Comparison of ENCODE assay signal across 9 cellular contexts in the genomic region with DNA sequence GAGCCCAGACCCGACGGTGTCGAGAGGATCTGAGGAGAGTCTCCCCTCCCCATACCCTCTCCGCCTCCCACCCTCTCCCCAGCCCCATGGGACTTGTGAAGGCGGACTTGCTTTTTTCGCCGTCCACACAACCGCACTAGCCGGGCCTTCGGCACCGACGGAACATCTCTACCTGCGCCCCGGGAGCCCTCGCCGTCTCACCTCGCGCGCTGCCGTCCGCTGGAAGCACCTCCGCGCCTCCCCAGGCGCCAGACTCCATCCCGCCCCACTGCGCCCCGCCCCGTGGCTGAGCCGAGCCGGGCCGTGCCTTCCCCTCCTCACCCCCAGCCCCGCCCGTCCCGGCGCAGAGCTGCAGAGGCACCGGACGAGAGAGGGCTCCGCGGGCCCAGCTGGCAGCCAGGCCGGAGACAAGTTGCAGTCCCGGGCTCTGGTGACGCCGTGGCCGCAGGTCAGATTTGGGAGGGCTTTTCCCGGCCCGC. TPM values are rescaled to one million over a fixed set of nuclear protein-coding genes. Genes with fewer than 3 reads are reported as not detected.
DNase-seq lines count a peak whose midpoint lies in the region; ATAC-seq and TF ChIP-seq lines count a peak whose summit lies in the region.
"Had no signal": no experiment of that assay in that cellular context is flagged by ENCODE, and none has a peak within 500 bp of the region (broad histone marks: within the 10 kb centered on the region; RNA-seq: fewer than 3 reads in every experiment).

TSS of gene DUOX1 (plus strand) at position 344 of the 479 bp plus-strand sequence. CDS start 1,973 bp downstream, outside the sequence.
A gene with protein sequence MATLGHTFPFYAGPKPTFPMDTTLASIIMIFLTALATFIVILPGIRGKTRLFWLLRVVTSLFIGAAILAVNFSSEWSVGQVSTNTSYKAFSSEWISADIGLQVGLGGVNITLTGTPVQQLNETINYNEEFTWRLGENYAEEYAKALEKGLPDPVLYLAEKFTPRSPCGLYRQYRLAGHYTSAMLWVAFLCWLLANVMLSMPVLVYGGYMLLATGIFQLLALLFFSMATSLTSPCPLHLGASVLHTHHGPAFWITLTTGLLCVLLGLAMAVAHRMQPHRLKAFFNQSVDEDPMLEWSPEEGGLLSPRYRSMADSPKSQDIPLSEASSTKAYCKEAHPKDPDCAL (minus strand): TSS at position 229 of the 479 bp plus-strand sequence. CDS start 6,865 bp downstream, outside the sequence.

- H3K4me1 Mint-ChIP-seq in CD4-positive, CD25-positive, alpha-beta regulatory T cell: peaks cover 0 to 20% (median 3%) of the 10 kb centered on the region in 4 donors

- H3K36me3 ChIP-seq in CD4-positive, CD25-positive, alpha-beta regulatory T cell (ENCODE audit: control insufficient read depth, insufficient read depth, low read length): no peaks in the 10 kb centered on the region
- H3K36me3 ChIP-seq in osteoblast (ENCODE audit: insufficient read depth, low read length): no peaks in the 10 kb centered on the region

- no peaks in the 10 kb centered on the region for H3K9me3 ChIP-seq in CD4-positive, CD25-positive, alpha-beta regulatory T cell (ENCODE audit: control insufficient read depth in 2 of 2, low read length in 2 of 2)
- H3K9me3 ChIP-seq in osteoblast (ENCODE audit: low read depth, low read length): no peaks in the 10 kb centered on the region

- no peaks in the 10 kb centered on the region for H3K36me3 Mint-ChIP-seq in CD4-positive, CD25-positive, alpha-beta regulatory T cell

- H3K79me2 ChIP-seq in osteoblast (ENCODE audit: insufficient read depth, low read length): no peaks in the 10 kb centered on the region

- H3K27me3 Mint-ChIP-seq in CD4-positive, CD25-positive, alpha-beta regulatory T cell: peaks cover 78% of the 10 kb centered on the region

- no peak within 1 kb of the TSS for H3K27ac ChIP-seq in CD4-positive, CD25-positive, alpha-beta regulatory T cell (ENCODE audit: insufficient read depth, low read length, poor library complexity, severe bottlenecking)
- H3K27ac ChIP-seq in osteoblast (ENCODE audit: low read depth, low read length): no peak within 1 kb of the TSS

- peaks cover 62% of the 10 kb centered on the region for H3K27me3 ChIP-seq in CD4-positive, CD25-positive, alpha-beta regulatory T cell (ENCODE audit: control insufficient read depth, insufficient read depth, low read length)
- peaks cover 78% of the 10 kb centered on the region for H3K27me3 ChIP-seq in osteoblast (ENCODE audit: insufficient read depth, low read length)

- H3K9me3 Mint-ChIP-seq in CD4-positive, CD25-positive, alpha-beta regulatory T cell: peaks cover 0 to 3% (median 0%) of the 10 kb centered on the region in 7 donors

- H3K4me1 ChIP-seq in CD4-positive, CD25-positive, alpha-beta regulatory T cell (ENCODE audit: control insufficient read depth, insufficient read depth, low read length, poor library complexity, severe bottlenecking): peaks cover 10% of the 10 kb centered on the region
- H3K4me1 ChIP-seq in osteoblast (ENCODE audit: insufficient read depth, low read length): no peaks in the 10 kb centered on the region

- peak within 1 kb of the TSS in 1 of 4 donors; percentile 55 for H3K4me3 Mint-ChIP-seq in CD4-positive, CD25-positive, alpha-beta regulatory T cell

- peak in 1 of 3 donors; percentile 39 for DNase-seq in CD4-positive, CD25-positive, alpha-beta regulatory T cell
- peak; percentile 37 for DNase-seq in activated CD4-positive, alpha-beta T cell treated with anti-CD3 and anti-CD28 coated beads, Interleukin-2, amount 50 U/mL, for 48 hours
- peak; percentile 26 for DNase-seq in globus pallidus (ENCODE audit: low spot score)
- peak; percentile 88 for DNase-seq in osteoblast (ENCODE audit: insufficient read length, low spot score, missing footprints)
- DNase-seq in NCI-H2171 (lab: John Stamatoyannopoulos, UW): no peak
- no peak for DNase-seq in RKO (ENCODE audit: low spot score)

- ATAC-seq in CD4-positive, CD25-positive, alpha-beta regulatory T cell (ENCODE audit: low read depth in 2 of 2): peak; percentile 28 to 50
- no peak for ATAC-seq in HG03469 (IDR thresholded peaks at IDR 0.05; ENCODE audit: unreplicated experiment)
- ATAC-seq in GM19395 (IDR thresholded peaks at IDR 0.05; ENCODE audit: unreplicated experiment): no peak

- no peaks in the 10 kb centered on the region for H4K20me1 ChIP-seq in osteoblast (ENCODE audit: insufficient read depth, low read length)

- H3K4me3 ChIP-seq in CD4-positive, CD25-positive, alpha-beta regulatory T cell (ENCODE audit: low read depth, low read length): no peak within 1 kb of the TSS
- no peak within 1 kb of the TSS for H3K4me3 ChIP-seq in osteoblast (ENCODE audit: insufficient read depth, low read length)

- H2AFZ ChIP-seq in osteoblast (ENCODE audit: low read length): peak within 1 kb of the TSS; percentile 26

- peak within 1 kb of the TSS; percentile 19 for H3K4me2 ChIP-seq in osteoblast (ENCODE audit: insufficient read depth, low read length)

- TF ChIP-seq CTCF in osteoblast (IDR thresholded peaks at IDR 0.05; ENCODE audit: extremely low read depth, low read depth, low read length): no peak

- H3K27ac Mint-ChIP-seq in CD4-positive, CD25-positive, alpha-beta regulatory T cell: peak within 1 kb of the TSS in 1 of 3 donors; percentile 16

RNA-seq across cellular contexts. Expression of gene DUOX1, which starts in this region (rescaled TPM):
- total RNA-seq in CD4-positive, CD25-positive, alpha-beta regulatory T cell: not detected
- polyA plus RNA-seq in CD4-positive, CD25-positive, alpha-beta regulatory T cell: 1 to 10 TPM in 3 of 4 donors, under 1 TPM in 1; 0.72 to 1.6 (median 1.2) TPM
- under 0.01 and 0.29 TPM in 2 replicates for total RNA-seq in osteoblast
- total RNA-seq: fibroblast of lung had no signal
- polyA plus RNA-seq: fibroblast of lung had no signal

RNA-seq across cellular contexts. Expression of the second gene that starts in this region (rescaled TPM):
- total RNA-seq in CD4-positive, CD25-positive, alpha-beta regulatory T cell: not detected
- polyA plus RNA-seq in CD4-positive, CD25-positive, alpha-beta regulatory T cell: not detected
- 0.29 and 0.36 TPM in 2 replicates for total RNA-seq in osteoblast
- total RNA-seq: fibroblast of lung had no signal
- polyA plus RNA-seq: fibroblast of lung had no signal

Comparison
In these comparisons a context has a peak if more than half of its experiments do, and no peak if none do; other contexts are left out.
1. Peak in DNase-seq and H3K4me2 ChIP-seq in osteoblast; RNA of the genes that start here not detected or under 1 TPM.
2. ATAC-seq: peak in CD4-positive, CD25-positive, alpha-beta regulatory T cell (2 of 2); none in HG03469 (single experiment) and GM19395 (single experiment).
3. DNase-seq: peak in activated CD4-positive, alpha-beta T cell treated with anti-CD3 and anti-CD28 coated beads, Interleukin-2, amount 50 U/mL, for 48 hours (2 of 2) and globus pallidus (single experiment); none in NCI-H2171 (single experiment) and RKO (single experiment).